In genomic region chr19:30635026-30635985, GRCh38 we compare ENCODE assay signal across 14 cellular contexts.
DNase-seq lines count a peak whose midpoint lies in the region; ATAC-seq and TF ChIP-seq lines count a peak whose summit lies in the region.
"Had no signal": no experiment of that assay in that cellular context is flagged by ENCODE, and none has a peak within 500 bp of the region (broad histone marks: within the 10 kb centered on the region; RNA-seq: fewer than 3 reads in every experiment).

No MANE protein-coding gene starts in this region.

- no peak overlapping the region for H3K27ac Mint-ChIP-seq in osteocyte (ENCODE audit: unreplicated experiment)
- H3K27ac Mint-ChIP-seq in activated naive CD4-positive, alpha-beta T cell treated with anti-CD3 and anti-CD28 coated beads, Interleukin-2, amount 50 U/mL, for 72 hours = no peak overlapping the region
- H3K27ac Mint-ChIP-seq: CD4-positive, CD25-positive, alpha-beta regulatory T cell had no signal

- H3K4me1 Mint-ChIP-seq in osteocyte (ENCODE audit: unreplicated experiment) = no peaks in the 10 kb centered on the region
- H3K4me1 Mint-ChIP-seq: CD4-positive, CD25-positive, alpha-beta regulatory T cell had no signal

- no peaks in the 10 kb centered on the region for H3K36me3 Mint-ChIP-seq in osteocyte (ENCODE audit: unreplicated experiment)
- H3K36me3 Mint-ChIP-seq in activated naive CD4-positive, alpha-beta T cell treated with anti-CD3 and anti-CD28 coated beads, Interleukin-2, amount 50 U/mL, for 72 hours = no peaks in the 10 kb centered on the region
- H3K36me3 Mint-ChIP-seq: CD4-positive, CD25-positive, alpha-beta regulatory T cell had no signal

- no peak overlapping the region for H3K4me3 Mint-ChIP-seq in osteocyte (ENCODE audit: unreplicated experiment)
- H3K4me3 Mint-ChIP-seq: CD4-positive, CD25-positive, alpha-beta regulatory T cell had no signal

- no peak for TF ChIP-seq CTCF in osteocyte (IDR thresholded peaks at IDR 0.05)

- no peaks in the 10 kb centered on the region for H3K27me3 Mint-ChIP-seq in osteocyte (ENCODE audit: unreplicated experiment)
- H3K27me3 Mint-ChIP-seq: CD4-positive, CD25-positive, alpha-beta regulatory T cell had no signal

- peaks cover 17% of the 10 kb centered on the region for H3K9me3 Mint-ChIP-seq in osteocyte (ENCODE audit: unreplicated experiment)
- H3K9me3 Mint-ChIP-seq in activated naive CD4-positive, alpha-beta T cell treated with anti-CD3 and anti-CD28 coated beads, Interleukin-2, amount 50 U/mL, for 72 hours = peaks cover 7 to 10% of the 10 kb centered on the region in 2 donors

- no peak for ATAC-seq in activated naive CD4-positive, alpha-beta T cell treated with anti-CD3 and anti-CD28 coated beads, Interleukin-2, amount 50 U/mL, for 72 hours
- ATAC-seq: HCT116 had no signal

- DNase-seq in DMS 273 (lab: John Stamatoyannopoulos, UW; ENCODE audit: unreplicated experiment) (peak; percentile 85), NCI-H2171 treated with DMSO at 0.1 percent for 48 hours (lab: John Stamatoyannopoulos, UW) (peak; percentile 87), cerebellar nuclear complex (lab: John Stamatoyannopoulos, UW) (peak; percentile 65 to 73), osteocyte (ENCODE audit: extremely low spot score, unreplicated experiment) (peak; percentile 73), NOMO-1 treated with dmso at 0.1 percent for 144 hours (lab: John Stamatoyannopoulos, UW; ENCODE audit: unreplicated experiment) (no peak), HuH-7 (ENCODE audit: low spot score) (no peak)
- no peak for DNase-seq in activated naive CD4-positive, alpha-beta T cell treated with anti-CD3 and anti-CD28 coated beads, Interleukin-2, amount 50 U/mL, for 72 hours (ENCODE audit: low spot score in 2 of 2)
- DNase-seq: 8988T; AML-193; CD4-positive, CD25-positive, alpha-beta regulatory T cell; DMS79; GM23248; IMR-90 had no signal

Comparison
In these comparisons a context has a peak if more than half of its experiments do, and no peak if none do; other contexts are left out.
1. DNase-seq: peak in DMS 273 (single experiment), NCI-H2171 treated with DMSO at 0.1 percent for 48 hours (single experiment), cerebellar nuclear complex (2 of 2) and osteocyte (single experiment); none in NOMO-1 treated with dmso at 0.1 percent for 144 hours (single experiment), HuH-7 (single experiment) and activated naive CD4-positive, alpha-beta T cell treated with anti-CD3 and anti-CD28 coated beads, Interleukin-2, amount 50 U/mL, for 72 hours (0 of 2).